Comparison of ENCODE assay signal across 1 cellular context in the genomic region with DNA sequence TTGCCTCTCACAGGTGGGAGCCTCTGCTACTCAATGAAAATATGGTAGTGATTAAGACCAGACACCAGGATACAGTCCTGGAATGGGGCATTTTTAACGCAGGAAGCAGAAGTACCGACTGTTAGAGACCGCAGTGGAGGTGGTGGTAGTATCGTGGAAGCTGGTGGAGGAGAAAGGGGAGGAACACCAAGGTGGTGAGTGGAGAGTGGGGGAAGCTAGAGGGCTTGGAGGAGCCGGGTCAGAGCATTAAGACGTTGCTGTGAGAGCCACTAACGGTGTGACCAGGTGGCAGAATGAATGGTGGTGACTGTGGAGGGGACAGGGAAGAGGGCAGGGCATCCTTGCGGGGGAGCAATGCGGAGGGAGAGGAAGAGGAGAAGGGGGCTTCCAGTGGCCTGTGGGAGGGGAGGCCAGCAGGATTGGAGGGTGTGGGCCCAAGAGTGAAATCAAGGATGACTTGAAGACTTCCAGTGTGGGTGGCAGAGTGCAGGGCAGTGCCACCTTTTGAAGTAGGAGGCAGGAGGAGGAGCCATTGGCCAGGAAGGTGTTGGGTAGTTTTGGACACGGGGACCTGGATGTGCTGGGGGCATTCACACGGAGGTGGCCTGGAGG.
TF ChIP-seq lines count a peak whose summit lies in the region.

No MANE protein-coding gene starts in this region.

TF ChIP-seq in GM23338, 12 proteins besides CTCF, POLR2A, EP300 and RAD21:
- TF ChIP-seq, protein P1, sequence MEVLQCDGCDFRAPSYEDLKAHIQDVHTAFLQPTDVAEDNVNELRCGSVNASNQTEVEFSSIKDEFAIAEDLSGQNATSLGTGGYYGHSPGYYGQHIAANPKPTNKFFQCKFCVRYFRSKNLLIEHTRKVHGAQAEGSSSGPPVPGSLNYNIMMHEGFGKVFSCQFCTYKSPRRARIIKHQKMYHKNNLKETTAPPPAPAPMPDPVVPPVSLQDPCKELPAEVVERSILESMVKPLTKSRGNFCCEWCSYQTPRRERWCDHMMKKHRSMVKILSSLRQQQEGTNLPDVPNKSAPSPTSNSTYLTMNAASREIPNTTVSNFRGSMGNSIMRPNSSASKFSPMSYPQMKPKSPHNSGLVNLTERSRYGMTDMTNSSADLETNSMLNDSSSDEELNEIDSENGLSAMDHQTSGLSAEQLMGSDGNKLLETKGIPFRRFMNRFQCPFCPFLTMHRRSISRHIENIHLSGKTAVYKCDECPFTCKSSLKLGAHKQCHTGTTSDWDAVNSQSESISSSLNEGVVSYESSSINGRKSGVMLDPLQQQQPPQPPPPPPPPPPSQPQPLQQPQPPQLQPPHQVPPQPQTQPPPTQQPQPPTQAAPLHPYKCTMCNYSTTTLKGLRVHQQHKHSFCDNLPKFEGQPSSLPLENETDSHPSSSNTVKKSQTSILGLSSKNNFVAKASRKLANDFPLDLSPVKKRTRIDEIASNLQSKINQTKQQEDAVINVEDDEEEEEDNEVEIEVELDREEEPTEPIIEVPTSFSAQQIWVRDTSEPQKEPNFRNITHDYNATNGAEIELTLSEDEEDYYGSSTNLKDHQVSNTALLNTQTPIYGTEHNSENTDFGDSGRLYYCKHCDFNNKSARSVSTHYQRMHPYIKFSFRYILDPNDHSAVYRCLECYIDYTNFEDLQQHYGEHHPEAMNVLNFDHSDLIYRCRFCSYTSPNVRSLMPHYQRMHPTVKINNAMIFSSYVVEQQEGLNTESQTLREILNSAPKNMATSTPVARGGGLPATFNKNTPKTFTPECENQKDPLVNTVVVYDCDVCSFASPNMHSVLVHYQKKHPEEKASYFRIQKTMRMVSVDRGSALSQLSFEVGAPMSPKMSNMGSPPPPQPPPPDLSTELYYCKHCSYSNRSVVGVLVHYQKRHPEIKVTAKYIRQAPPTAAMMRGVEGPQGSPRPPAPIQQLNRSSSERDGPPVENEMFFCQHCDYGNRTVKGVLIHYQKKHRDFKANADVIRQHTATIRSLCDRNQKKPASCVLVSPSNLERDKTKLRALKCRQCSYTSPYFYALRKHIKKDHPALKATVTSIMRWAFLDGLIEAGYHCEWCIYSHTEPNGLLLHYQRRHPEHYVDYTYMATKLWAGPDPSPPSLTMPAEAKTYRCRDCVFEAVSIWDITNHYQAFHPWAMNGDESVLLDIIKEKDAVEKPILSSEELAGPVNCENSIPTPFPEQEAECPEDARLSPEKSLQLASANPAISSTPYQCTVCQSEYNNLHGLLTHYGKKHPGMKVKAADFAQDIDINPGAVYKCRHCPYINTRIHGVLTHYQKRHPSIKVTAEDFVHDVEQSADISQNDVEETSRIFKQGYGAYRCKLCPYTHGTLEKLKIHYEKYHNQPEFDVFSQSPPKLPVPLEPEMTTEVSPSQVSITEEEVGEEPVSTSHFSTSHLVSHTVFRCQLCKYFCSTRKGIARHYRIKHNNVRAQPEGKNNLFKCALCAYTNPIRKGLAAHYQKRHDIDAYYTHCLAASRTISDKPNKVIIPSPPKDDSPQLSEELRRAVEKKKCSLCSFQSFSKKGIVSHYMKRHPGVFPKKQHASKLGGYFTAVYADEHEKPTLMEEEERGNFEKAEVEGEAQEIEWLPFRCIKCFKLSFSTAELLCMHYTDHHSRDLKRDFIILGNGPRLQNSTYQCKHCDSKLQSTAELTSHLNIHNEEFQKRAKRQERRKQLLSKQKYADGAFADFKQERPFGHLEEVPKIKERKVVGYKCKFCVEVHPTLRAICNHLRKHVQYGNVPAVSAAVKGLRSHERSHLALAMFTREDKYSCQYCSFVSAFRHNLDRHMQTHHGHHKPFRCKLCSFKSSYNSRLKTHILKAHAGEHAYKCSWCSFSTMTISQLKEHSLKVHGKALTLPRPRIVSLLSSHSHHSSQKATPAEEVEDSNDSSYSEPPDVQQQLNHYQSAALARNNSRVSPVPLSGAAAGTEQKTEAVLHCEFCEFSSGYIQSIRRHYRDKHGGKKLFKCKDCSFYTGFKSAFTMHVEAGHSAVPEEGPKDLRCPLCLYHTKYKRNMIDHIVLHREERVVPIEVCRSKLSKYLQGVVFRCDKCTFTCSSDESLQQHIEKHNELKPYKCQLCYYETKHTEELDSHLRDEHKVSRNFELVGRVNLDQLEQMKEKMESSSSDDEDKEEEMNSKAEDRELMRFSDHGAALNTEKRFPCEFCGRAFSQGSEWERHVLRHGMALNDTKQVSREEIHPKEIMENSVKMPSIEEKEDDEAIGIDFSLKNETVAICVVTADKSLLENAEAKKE (CRISPR knock-in tag; IDR thresholded peaks at IDR 0.05) = no peak
- TF ChIP-seq, protein P2, sequence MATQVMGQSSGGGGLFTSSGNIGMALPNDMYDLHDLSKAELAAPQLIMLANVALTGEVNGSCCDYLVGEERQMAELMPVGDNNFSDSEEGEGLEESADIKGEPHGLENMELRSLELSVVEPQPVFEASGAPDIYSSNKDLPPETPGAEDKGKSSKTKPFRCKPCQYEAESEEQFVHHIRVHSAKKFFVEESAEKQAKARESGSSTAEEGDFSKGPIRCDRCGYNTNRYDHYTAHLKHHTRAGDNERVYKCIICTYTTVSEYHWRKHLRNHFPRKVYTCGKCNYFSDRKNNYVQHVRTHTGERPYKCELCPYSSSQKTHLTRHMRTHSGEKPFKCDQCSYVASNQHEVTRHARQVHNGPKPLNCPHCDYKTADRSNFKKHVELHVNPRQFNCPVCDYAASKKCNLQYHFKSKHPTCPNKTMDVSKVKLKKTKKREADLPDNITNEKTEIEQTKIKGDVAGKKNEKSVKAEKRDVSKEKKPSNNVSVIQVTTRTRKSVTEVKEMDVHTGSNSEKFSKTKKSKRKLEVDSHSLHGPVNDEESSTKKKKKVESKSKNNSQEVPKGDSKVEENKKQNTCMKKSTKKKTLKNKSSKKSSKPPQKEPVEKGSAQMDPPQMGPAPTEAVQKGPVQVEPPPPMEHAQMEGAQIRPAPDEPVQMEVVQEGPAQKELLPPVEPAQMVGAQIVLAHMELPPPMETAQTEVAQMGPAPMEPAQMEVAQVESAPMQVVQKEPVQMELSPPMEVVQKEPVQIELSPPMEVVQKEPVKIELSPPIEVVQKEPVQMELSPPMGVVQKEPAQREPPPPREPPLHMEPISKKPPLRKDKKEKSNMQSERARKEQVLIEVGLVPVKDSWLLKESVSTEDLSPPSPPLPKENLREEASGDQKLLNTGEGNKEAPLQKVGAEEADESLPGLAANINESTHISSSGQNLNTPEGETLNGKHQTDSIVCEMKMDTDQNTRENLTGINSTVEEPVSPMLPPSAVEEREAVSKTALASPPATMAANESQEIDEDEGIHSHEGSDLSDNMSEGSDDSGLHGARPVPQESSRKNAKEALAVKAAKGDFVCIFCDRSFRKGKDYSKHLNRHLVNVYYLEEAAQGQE (IDR thresholded peaks at IDR 0.05; ENCODE audit: unreplicated experiment) = no peak
- TF ChIP-seq JUNB (IDR thresholded peaks at IDR 0.05; ENCODE audit: unreplicated experiment) = no peak
- TF ChIP-seq EZH2 (IDR thresholded peaks at IDR 0.05; ENCODE audit: low read depth, unreplicated experiment) = no peak
- TF ChIP-seq, protein P3, sequence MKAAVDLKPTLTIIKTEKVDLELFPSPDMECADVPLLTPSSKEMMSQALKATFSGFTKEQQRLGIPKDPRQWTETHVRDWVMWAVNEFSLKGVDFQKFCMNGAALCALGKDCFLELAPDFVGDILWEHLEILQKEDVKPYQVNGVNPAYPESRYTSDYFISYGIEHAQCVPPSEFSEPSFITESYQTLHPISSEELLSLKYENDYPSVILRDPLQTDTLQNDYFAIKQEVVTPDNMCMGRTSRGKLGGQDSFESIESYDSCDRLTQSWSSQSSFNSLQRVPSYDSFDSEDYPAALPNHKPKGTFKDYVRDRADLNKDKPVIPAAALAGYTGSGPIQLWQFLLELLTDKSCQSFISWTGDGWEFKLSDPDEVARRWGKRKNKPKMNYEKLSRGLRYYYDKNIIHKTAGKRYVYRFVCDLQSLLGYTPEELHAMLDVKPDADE (IDR thresholded peaks at IDR 0.05) = no peak
- TF ChIP-seq STAT1 (IDR thresholded peaks at IDR 0.05; ENCODE audit: unreplicated experiment) = no peak
- no peak for TF ChIP-seq ZNF331 (CRISPR knock-in tag; IDR thresholded peaks at IDR 0.05; ENCODE audit: low read depth)
- no peak for TF ChIP-seq POLR2AphosphoS5 (IDR thresholded peaks at IDR 0.05; ENCODE audit: low read depth)
- TF ChIP-seq ZNF114 (CRISPR knock-in tag; IDR thresholded peaks at IDR 0.05) = no peak
- no peak for TF ChIP-seq CREB1 (CRISPR knock-in tag; IDR thresholded peaks at IDR 0.05; ENCODE audit: low read depth)
- no peak for TF ChIP-seq EZH2phosphoT487 (IDR thresholded peaks at IDR 0.05; ENCODE audit: unreplicated experiment)
- TF ChIP-seq NANOG (IDR thresholded peaks at IDR 0.05; ENCODE audit: borderline replicate concordance) = no peak
TF ChIP-seq in GM23338: peak in this region for 0.
